ENCODE assay signal across 24 cellular contexts in the genomic region with DNA sequence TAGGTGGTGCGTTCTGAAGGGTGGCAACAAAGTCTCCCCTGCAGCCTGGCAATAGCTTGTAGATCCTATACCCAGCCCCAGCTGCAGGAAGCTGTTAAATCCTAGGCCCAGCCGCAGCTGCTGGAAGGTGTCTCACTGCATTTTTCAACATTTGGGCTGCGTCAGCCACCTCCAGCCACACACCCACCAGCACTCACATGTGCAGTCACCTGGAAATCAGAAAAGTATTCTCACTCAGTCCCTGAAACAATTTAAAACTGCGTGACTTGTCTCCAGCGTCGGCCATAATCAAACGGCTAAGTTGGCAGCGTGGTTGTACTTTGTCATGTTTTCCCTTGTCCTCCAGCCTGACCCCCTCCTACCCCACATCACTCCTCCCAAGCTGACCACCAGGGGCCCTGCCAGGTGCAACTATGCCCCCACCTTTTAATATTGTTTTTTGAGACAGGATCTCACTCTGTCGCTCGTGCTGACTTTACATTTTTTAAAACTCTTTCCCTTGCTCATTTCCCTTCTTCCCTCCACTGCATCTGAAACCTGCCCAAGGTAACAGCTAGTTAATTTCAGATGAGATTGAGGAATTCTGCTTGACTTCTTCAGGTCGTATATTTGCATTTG.
"Had no signal": no experiment of that assay in that cellular context is flagged by ENCODE, and none has a peak within 500 bp of the region (broad histone marks: within the 10 kb centered on the region; RNA-seq: fewer than 3 reads in every experiment).

No MANE protein-coding gene starts in this region.

- H3K36me3 Mint-ChIP-seq: activated CD4-positive, alpha-beta memory T cell treated with anti-CD3 and anti-CD28 coated beads for 36 hours; activated naive CD8-positive, alpha-beta T cell treated with anti-CD3 and anti-CD28 coated beads, Interleukin-2, amount 10 ng/mL, durations not matched to agents 7 days and 5 days had no signal

- H3K4me3 Mint-ChIP-seq: activated B cell treated with CpG ODN at 0.5 μM for 24 hours; activated CD4-positive, alpha-beta memory T cell treated with anti-CD3 and anti-CD28 coated beads for 36 hours; activated CD4-positive, alpha-beta T cell treated with anti-CD3 and anti-CD28 coated beads, Interleukin-2, amount 10 ng/mL, durations not matched to agents 7 days and 5 days; activated naive CD8-positive, alpha-beta T cell treated with anti-CD3 and anti-CD28 coated beads, Interleukin-2, amount 10 ng/mL, durations not matched to agents 7 days and 5 days; activated T-helper 17 cell treated with anti-CD3 and anti-CD28 coated beads, Interleukin-2, amount 50 U/mL, for 72 hours; T-helper 17 cell had no signal

- DNase-seq: activated B cell treated with CpG ODN at 0.5 μM for 24 hours; activated CD4-positive, alpha-beta memory T cell treated with anti-CD3 and anti-CD28 coated beads for 36 hours; activated CD4-positive, alpha-beta T cell treated with anti-CD3 and anti-CD28 coated beads, Interleukin-2, amount 10 ng/mL, durations not matched to agents 7 days and 5 days; activated CD8-positive, alpha-beta memory T cell treated with anti-CD3 and anti-CD28 coated beads for 24 hours; activated naive CD4-positive, alpha-beta T cell treated with anti-CD3 and anti-CD28 coated beads, Interleukin-2, amount 50 U/mL, for 16 hours; activated naive CD8-positive, alpha-beta T cell treated with anti-CD3 and anti-CD28 coated beads, Interleukin-2, amount 10 ng/mL, durations not matched to agents 7 days and 5 days; activated T-cell treated with anti-CD3 and anti-CD28 coated beads, Interleukin-2, amount 50 U/mL, for 48 hours; adrenal gland; aorta; caudate nucleus; Karpas-422; MM.1S; NCI-H1105; NCI-H1436; NCI-H1694 treated with DMSO at 0.1 percent for 48 hours; NCI-H2029 treated with DMSO at 0.1 percent for 48 hours; NCI-H446; NCI-H524; Peyer's patch; SHP77 treated with DMSO at 0.1 percent for 48 hours; T-helper 17 cell; T-helper 9 cell had no signal

- H3K4me1 ChIP-seq: adrenal gland, breast epithelium, Peyer's patch had no signal

- H3K27ac ChIP-seq: adrenal gland, breast epithelium, Peyer's patch had no signal

- H3K27ac Mint-ChIP-seq: activated B cell treated with CpG ODN at 0.5 μM for 24 hours; activated CD4-positive, alpha-beta memory T cell treated with anti-CD3 and anti-CD28 coated beads for 36 hours; activated CD4-positive, alpha-beta T cell treated with anti-CD3 and anti-CD28 coated beads, Interleukin-2, amount 10 ng/mL, durations not matched to agents 7 days and 5 days; activated naive CD8-positive, alpha-beta T cell treated with anti-CD3 and anti-CD28 coated beads, Interleukin-2, amount 10 ng/mL, durations not matched to agents 7 days and 5 days; activated T-helper 17 cell treated with anti-CD3 and anti-CD28 coated beads, Interleukin-2, amount 50 U/mL, for 72 hours; T-helper 17 cell had no signal

- H3K9me3 ChIP-seq: adrenal gland, breast epithelium, Peyer's patch had no signal

- H3K4me3 ChIP-seq: adrenal gland, breast epithelium, Peyer's patch had no signal

- H3K27me3 Mint-ChIP-seq: activated B cell treated with CpG ODN at 0.5 μM for 24 hours; activated CD4-positive, alpha-beta memory T cell treated with anti-CD3 and anti-CD28 coated beads for 36 hours; activated CD4-positive, alpha-beta T cell treated with anti-CD3 and anti-CD28 coated beads, Interleukin-2, amount 10 ng/mL, durations not matched to agents 7 days and 5 days; activated naive CD8-positive, alpha-beta T cell treated with anti-CD3 and anti-CD28 coated beads, Interleukin-2, amount 10 ng/mL, durations not matched to agents 7 days and 5 days; activated T-helper 17 cell treated with anti-CD3 and anti-CD28 coated beads, Interleukin-2, amount 50 U/mL, for 72 hours; T-helper 17 cell had no signal

- H3K4me1 Mint-ChIP-seq: activated B cell treated with CpG ODN at 0.5 μM for 24 hours; activated CD4-positive, alpha-beta T cell treated with anti-CD3 and anti-CD28 coated beads, Interleukin-2, amount 10 ng/mL, durations not matched to agents 7 days and 5 days; activated naive CD8-positive, alpha-beta T cell treated with anti-CD3 and anti-CD28 coated beads, Interleukin-2, amount 10 ng/mL, durations not matched to agents 7 days and 5 days; activated T-helper 17 cell treated with anti-CD3 and anti-CD28 coated beads, Interleukin-2, amount 50 U/mL, for 72 hours; T-helper 17 cell had no signal

- H3K36me3 ChIP-seq: adrenal gland, breast epithelium, Peyer's patch had no signal

- ATAC-seq: activated T-helper 17 cell treated with anti-CD3 and anti-CD28 coated beads, Interleukin-2, amount 50 U/mL, for 72 hours; T-helper 17 cell had no signal

- H3K27me3 ChIP-seq: adrenal gland, breast epithelium, Peyer's patch had no signal

- H3K9me3 Mint-ChIP-seq: activated B cell treated with CpG ODN at 0.5 μM for 24 hours; activated CD4-positive, alpha-beta memory T cell treated with anti-CD3 and anti-CD28 coated beads for 36 hours; activated CD4-positive, alpha-beta T cell treated with anti-CD3 and anti-CD28 coated beads, Interleukin-2, amount 10 ng/mL, durations not matched to agents 7 days and 5 days; activated naive CD8-positive, alpha-beta T cell treated with anti-CD3 and anti-CD28 coated beads, Interleukin-2, amount 10 ng/mL, durations not matched to agents 7 days and 5 days; activated T-helper 17 cell treated with anti-CD3 and anti-CD28 coated beads, Interleukin-2, amount 50 U/mL, for 72 hours had no signal
